8 cellular contexts compared by ENCODE assay signal in the genomic region with DNA sequence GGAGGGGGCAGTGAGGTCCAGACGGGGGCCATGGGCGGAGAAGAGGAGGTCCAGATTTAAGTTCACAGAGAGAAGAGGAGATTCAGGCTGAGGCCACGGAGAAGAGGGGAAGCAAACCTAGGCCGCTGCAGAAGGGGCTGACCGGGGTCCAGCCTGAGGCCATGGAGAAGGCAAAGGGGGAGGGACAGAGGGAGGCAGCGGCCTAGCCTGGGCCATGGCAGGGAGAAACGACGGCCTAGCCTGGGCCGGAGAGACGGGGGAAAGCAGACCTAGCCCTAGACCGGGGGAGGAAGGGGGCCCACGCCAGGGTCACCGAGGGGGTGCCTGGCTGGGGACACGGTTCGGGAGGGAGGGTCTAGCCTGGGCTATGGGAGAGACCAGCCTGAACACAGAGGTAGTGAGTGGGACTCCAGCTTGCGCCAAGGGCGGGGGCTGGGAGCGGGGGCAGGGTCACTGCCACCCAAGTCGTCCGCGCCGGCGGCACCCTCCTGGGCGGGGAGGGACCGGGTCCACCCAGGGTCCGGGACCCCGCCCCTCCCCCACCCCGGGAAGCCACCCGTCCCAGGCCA. TPM values are rescaled to one million over a fixed set of nuclear protein-coding genes. Genes with fewer than 3 reads are reported as not detected.
DNase-seq lines count a peak whose midpoint lies in the region; ATAC-seq and TF ChIP-seq lines count a peak whose summit lies in the region.

No MANE protein-coding gene starts in this region.

- H3K27me3 Mint-ChIP-seq in WTC11 (ENCODE audit: low read depth) (no peaks in the 10 kb centered on the region; the same call in 1 of the 2 replicates), osteocyte (ENCODE audit: unreplicated experiment) (no peaks in the 10 kb centered on the region)

- H3K4me3 ChIP-seq in AG10803 (ENCODE audit: low read length) = peak overlapping the region; percentile 98
- H3K4me3 ChIP-seq in fibroblast of the aortic adventitia (ENCODE audit: low read depth, low read length) = peak overlapping the region; percentile 92

- no peak for TF ChIP-seq CTCF in AG10803 (conservative IDR thresholded peaks at IDR 0.05; ENCODE audit: low read length)
- no peak for TF ChIP-seq CTCF in WTC11 (IDR thresholded peaks at IDR 0.05)
- TF ChIP-seq CTCF in fibroblast of the aortic adventitia (IDR thresholded peaks at IDR 0.05; ENCODE audit: insufficient read depth, low read length) = no peak
- no peak for TF ChIP-seq CTCF in osteocyte (IDR thresholded peaks at IDR 0.05)

- peak overlapping the region; percentile 94 for H3K4me3 Mint-ChIP-seq in WTC11
- peak overlapping the region; percentile 93 for H3K4me3 Mint-ChIP-seq in osteocyte (ENCODE audit: unreplicated experiment)

- H3K4me1 Mint-ChIP-seq in WTC11 (peaks cover 62% of the 10 kb centered on the region), osteocyte (ENCODE audit: unreplicated experiment) (peaks cover 63% of the 10 kb centered on the region)

- CTCF ChIA-PET in WTC11 (lab: Charles Lee) = interaction anchor here (0.6 to 1.3 kb wide), 7 partner anchors 19 to 609 kb away, joined by 3 to 6 read pairs (median 4); no protein-coding TSS in a partner anchor

- H3K27ac Mint-ChIP-seq in WTC11 = peak overlapping the region; percentile 93
- H3K27ac Mint-ChIP-seq in osteocyte (ENCODE audit: unreplicated experiment) = peak overlapping the region; percentile 84

- H3K36me3 Mint-ChIP-seq in WTC11 (peaks cover 13% of the 10 kb centered on the region), osteocyte (ENCODE audit: unreplicated experiment) (peaks cover 5% of the 10 kb centered on the region)

- no peaks in the 10 kb centered on the region for H3K9me3 Mint-ChIP-seq in WTC11
- no peaks in the 10 kb centered on the region for H3K9me3 Mint-ChIP-seq in osteocyte (ENCODE audit: unreplicated experiment)

- POLR2A ChIA-PET in WTC11 (lab: Charles Lee) = interaction anchor here (1.0 kb wide), 1 partner anchor 156 kb away, joined by 5 read pairs; no protein-coding TSS in a partner anchor

- ATAC-seq in GM18868 (IDR thresholded peaks at IDR 0.05; ENCODE audit: unreplicated experiment) (peak; percentile 6), HG03196 (IDR thresholded peaks at IDR 0.05; ENCODE audit: unreplicated experiment) (peak; percentile 17), WTC11 (peak; percentile 5)

- DNase-seq in AG10803 (ENCODE audit: low read depth) (no peak), WTC11 (ENCODE audit: low spot score) (peak; percentile 32), fibroblast of the aortic adventitia (ENCODE audit: low read depth) (no peak), osteocyte (ENCODE audit: extremely low spot score, unreplicated experiment) (peak; percentile 84), SHP77 treated with DMSO at 0.1 percent for 48 hours (lab: John Stamatoyannopoulos, UW) (no peak), COLO829 (ENCODE audit: low spot score) (no peak)

TF ChIP-seq in WTC11, 78 proteins besides CTCF, POLR2A, EP300 and RAD21 (continues in another document):
- no peak for TF ChIP-seq OVOL2 (CRISPR knock-in tag; IDR thresholded peaks at IDR 0.05; ENCODE audit: borderline replicate concordance)
- TF ChIP-seq ZBTB21 (CRISPR knock-in tag; IDR thresholded peaks at IDR 0.05; ENCODE audit: borderline replicate concordance) = no peak
- no peak for TF ChIP-seq IRF2 (CRISPR knock-in tag; IDR thresholded peaks at IDR 0.05; ENCODE audit: borderline replicate concordance, low read depth)
- peak; percentile 6 for TF ChIP-seq FOXP1 (CRISPR knock-in tag; IDR thresholded peaks at IDR 0.05; ENCODE audit: borderline replicate concordance)
- TF ChIP-seq NFATC4 (CRISPR knock-in tag; IDR thresholded peaks at IDR 0.05) = no peak
- TF ChIP-seq ERG (CRISPR knock-in tag; IDR thresholded peaks at IDR 0.05) = no peak
- TF ChIP-seq MAX (CRISPR knock-in tag; IDR thresholded peaks at IDR 0.05) = no peak
- TF ChIP-seq, protein P1, sequence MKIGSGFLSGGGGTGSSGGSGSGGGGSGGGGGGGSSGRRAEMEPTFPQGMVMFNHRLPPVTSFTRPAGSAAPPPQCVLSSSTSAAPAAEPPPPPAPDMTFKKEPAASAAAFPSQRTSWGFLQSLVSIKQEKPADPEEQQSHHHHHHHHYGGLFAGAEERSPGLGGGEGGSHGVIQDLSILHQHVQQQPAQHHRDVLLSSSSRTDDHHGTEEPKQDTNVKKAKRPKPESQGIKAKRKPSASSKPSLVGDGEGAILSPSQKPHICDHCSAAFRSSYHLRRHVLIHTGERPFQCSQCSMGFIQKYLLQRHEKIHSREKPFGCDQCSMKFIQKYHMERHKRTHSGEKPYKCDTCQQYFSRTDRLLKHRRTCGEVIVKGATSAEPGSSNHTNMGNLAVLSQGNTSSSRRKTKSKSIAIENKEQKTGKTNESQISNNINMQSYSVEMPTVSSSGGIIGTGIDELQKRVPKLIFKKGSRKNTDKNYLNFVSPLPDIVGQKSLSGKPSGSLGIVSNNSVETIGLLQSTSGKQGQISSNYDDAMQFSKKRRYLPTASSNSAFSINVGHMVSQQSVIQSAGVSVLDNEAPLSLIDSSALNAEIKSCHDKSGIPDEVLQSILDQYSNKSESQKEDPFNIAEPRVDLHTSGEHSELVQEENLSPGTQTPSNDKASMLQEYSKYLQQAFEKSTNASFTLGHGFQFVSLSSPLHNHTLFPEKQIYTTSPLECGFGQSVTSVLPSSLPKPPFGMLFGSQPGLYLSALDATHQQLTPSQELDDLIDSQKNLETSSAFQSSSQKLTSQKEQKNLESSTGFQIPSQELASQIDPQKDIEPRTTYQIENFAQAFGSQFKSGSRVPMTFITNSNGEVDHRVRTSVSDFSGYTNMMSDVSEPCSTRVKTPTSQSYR (CRISPR knock-in tag; IDR thresholded peaks at IDR 0.05) = peak; percentile 74; the same call in 1 of the 2 replicates
- TF ChIP-seq, protein P2, sequence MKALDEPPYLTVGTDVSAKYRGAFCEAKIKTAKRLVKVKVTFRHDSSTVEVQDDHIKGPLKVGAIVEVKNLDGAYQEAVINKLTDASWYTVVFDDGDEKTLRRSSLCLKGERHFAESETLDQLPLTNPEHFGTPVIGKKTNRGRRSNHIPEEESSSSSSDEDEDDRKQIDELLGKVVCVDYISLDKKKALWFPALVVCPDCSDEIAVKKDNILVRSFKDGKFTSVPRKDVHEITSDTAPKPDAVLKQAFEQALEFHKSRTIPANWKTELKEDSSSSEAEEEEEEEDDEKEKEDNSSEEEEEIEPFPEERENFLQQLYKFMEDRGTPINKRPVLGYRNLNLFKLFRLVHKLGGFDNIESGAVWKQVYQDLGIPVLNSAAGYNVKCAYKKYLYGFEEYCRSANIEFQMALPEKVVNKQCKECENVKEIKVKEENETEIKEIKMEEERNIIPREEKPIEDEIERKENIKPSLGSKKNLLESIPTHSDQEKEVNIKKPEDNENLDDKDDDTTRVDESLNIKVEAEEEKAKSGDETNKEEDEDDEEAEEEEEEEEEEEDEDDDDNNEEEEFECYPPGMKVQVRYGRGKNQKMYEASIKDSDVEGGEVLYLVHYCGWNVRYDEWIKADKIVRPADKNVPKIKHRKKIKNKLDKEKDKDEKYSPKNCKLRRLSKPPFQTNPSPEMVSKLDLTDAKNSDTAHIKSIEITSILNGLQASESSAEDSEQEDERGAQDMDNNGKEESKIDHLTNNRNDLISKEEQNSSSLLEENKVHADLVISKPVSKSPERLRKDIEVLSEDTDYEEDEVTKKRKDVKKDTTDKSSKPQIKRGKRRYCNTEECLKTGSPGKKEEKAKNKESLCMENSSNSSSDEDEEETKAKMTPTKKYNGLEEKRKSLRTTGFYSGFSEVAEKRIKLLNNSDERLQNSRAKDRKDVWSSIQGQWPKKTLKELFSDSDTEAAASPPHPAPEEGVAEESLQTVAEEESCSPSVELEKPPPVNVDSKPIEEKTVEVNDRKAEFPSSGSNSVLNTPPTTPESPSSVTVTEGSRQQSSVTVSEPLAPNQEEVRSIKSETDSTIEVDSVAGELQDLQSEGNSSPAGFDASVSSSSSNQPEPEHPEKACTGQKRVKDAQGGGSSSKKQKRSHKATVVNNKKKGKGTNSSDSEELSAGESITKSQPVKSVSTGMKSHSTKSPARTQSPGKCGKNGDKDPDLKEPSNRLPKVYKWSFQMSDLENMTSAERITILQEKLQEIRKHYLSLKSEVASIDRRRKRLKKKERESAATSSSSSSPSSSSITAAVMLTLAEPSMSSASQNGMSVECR (CRISPR knock-in tag; IDR thresholded peaks at IDR 0.05; ENCODE audit: borderline replicate concordance) = 0 out of 2 replicates have a peak, but pooled peaks have one; percentile 30
- TF ChIP-seq FOXJ3 (CRISPR knock-in tag; IDR thresholded peaks at IDR 0.05; ENCODE audit: borderline replicate concordance) = no peak

RNA-seq across cellular contexts. Expression of gene CAPZB, which starts 0.5 kb away (rescaled TPM):
- total RNA-seq in WTC11 (2021) (348 to 380 TPM (median 363 TPM) in 3 replicates), fibroblast of the aortic adventitia (ENCODE audit: low replicate concordance) (96.6 and 232 TPM in 2 replicates), osteocyte (403 and 412 TPM in 2 replicates)

Comparison
In these comparisons a context has a peak if more than half of its experiments do, and no peak if none do; other contexts are left out.
1. DNase-seq: peak in WTC11 (single experiment) and osteocyte (single experiment); none in AG10803 (single experiment), fibroblast of the aortic adventitia (single experiment), SHP77 treated with DMSO at 0.1 percent for 48 hours (single experiment) and COLO829 (single experiment).
2. Peak in every context shown above with its lines, with median percentiles within 50 percentile points of each other: ATAC-seq.